25 cellular contexts compared by ENCODE assay signal in the genomic region with DNA sequence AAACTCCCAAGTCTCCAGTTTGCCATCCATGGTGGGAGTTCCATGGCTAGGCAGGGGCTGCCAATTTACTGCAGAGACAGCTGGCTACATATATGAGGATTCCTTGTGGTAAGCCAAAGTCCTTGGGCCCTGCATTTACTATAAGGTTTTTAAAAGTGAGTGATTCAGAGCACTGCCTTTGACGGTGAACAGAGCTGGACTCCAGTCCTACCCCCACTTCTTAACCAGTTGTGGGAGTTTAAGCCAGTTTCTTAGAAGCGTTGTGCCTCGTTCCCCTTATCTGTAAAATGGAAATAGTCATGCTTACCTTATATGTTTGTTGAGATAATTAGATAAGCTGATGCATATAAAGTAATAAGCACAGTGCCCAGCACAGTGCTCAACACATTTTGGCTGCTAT.
DNase-seq lines count a peak whose midpoint lies in the region; ATAC-seq, FAIRE-seq and TF ChIP-seq lines count a peak whose summit lies in the region.
"Had no signal": no experiment of that assay in that cellular context is flagged by ENCODE, and none has a peak within 500 bp of the region (broad histone marks: within the 10 kb centered on the region; RNA-seq: fewer than 3 reads in every experiment).

No MANE protein-coding gene starts in this region.

- POLR2A ChIA-PET in K562 (lab: Yijun Ruan, JAX) (interaction anchor here (0.6 to 1.4 kb wide), 3 partner anchors 9 to 23 kb away, joined by 3 to 5 read pairs (median 4); no protein-coding TSS in a partner anchor), HepG2 (lab: Yijun Ruan, JAX) (no interaction called here)

- H3K14ac ChIP-seq in trophoblast cell (ENCODE audit: low read length) = no peak overlapping the region

- no peak for DNase-seq in CD4-positive, CD25-positive, alpha-beta regulatory T cell
- DNase-seq in OCI-M1 (lab: John Stamatoyannopoulos, UW) (peak; percentile 48), K562 (ENCODE audit: extremely low read depth in 1 of 4, low spot score in 3 of 4) (peak in 2 of 4 experiments; percentile 38 to 39), trophoblast cell (no peak), HepG2 (ENCODE audit: low spot score) (no peak), NCI-H82 treated with DMSO at 0.1 percent for 48 hours (lab: John Stamatoyannopoulos, UW; ENCODE audit: unreplicated experiment) (no peak), 8988T (no peak), SKM-1 (lab: John Stamatoyannopoulos, UW; ENCODE audit: unreplicated experiment) (no peak)
- DNase-seq: ACHN; BE2C; C1 segment of cervical spinal cord; Caco-2; Calu3; CD4-positive, alpha-beta T cell; CD8-positive, alpha-beta T cell; DMS79 treated with DMSO at 0.1 percent for 48 hours; GF-D8 had no signal

- no peak overlapping the region for H3K27ac ChIP-seq in CD4-positive, CD25-positive, alpha-beta regulatory T cell (ENCODE audit: insufficient read depth, low read length, poor library complexity, severe bottlenecking)
- H3K27ac ChIP-seq in K562 (ENCODE audit: extremely low read depth, low read depth, low read length) = peak overlapping the region; percentile 24; the same call in 1 of the 3 replicates
- H3K27ac ChIP-seq in trophoblast cell (ENCODE audit: low read depth, low read length) = peak overlapping the region; percentile 3
- H3K27ac ChIP-seq in HepG2 (ENCODE audit: extremely low read length, insufficient read depth, low read length) = no peak overlapping the region
- H3K27ac ChIP-seq: 22Rv1, BLaER1 had no signal

- H2AFZ ChIP-seq in K562 (ENCODE audit: low read depth, low read length) (peak overlapping the region; percentile 68), trophoblast cell (ENCODE audit: insufficient read depth, low read length, poor library complexity) (no peak overlapping the region), HepG2 (ENCODE audit: low read length) (no peak overlapping the region)

- no TSS peak for BruUV-seq in K562 (replicated peaks; lab: Mats Ljungman, UMichigan)
- no TSS peak for BruUV-seq in HepG2 (replicated peaks; lab: Mats Ljungman, UMichigan)

- no peak overlapping the region for H3K18ac ChIP-seq in trophoblast cell (ENCODE audit: low read length)

- H3K4me2 ChIP-seq in K562 (ENCODE audit: insufficient read depth, low read length) = peak overlapping the region; percentile 34; the same call in 1 of the 2 replicates
- peak overlapping the region; percentile 1 for H3K4me2 ChIP-seq in trophoblast cell (ENCODE audit: low read length)
- no peak overlapping the region for H3K4me2 ChIP-seq in HepG2 (ENCODE audit: low read depth, low read length)
- H3K4me2 ChIP-seq: BLaER1 had no signal

- no peak overlapping the region for H4K12ac ChIP-seq in trophoblast cell (ENCODE audit: low read depth, low read length)

- intact Hi-C loops in K562 (cut with micrococcal nuclease) (no loop called here), HepG2 (cut with micrococcal nuclease; ENCODE audit: unreplicated experiment) (no loop called here)

- H2AK5ac ChIP-seq in trophoblast cell (ENCODE audit: low read length) = no peak overlapping the region

- CTCF ChIA-PET in K562 (lab: Yijun Ruan, JAX; ENCODE audit: low intra/inter-chr PET ratio) = no interaction called here
- CTCF ChIA-PET in HepG2 (lab: Yijun Ruan, JAX; ENCODE audit: low intra/inter-chr PET ratio, low total read pairs) = no interaction called here

- ATAC-seq in CD4-positive, CD25-positive, alpha-beta regulatory T cell (ENCODE audit: low read depth in 2 of 2) = no peak
- ATAC-seq in K562 (no peak), HepG2 (no peak)
- ATAC-seq: CD8-positive, alpha-beta T cell had no signal

- no peaks in the 10 kb centered on the region for H3K27me3 ChIP-seq in CD4-positive, CD25-positive, alpha-beta regulatory T cell (ENCODE audit: control insufficient read depth, insufficient read depth, low read length)
- H3K27me3 ChIP-seq in K562 (ENCODE audit: control insufficient read depth in 2 of 2, insufficient read depth in 2 of 2, low read length in 2 of 2) (no peaks in the 10 kb centered on the region), trophoblast cell (ENCODE audit: insufficient read depth, low read length) (no peaks in the 10 kb centered on the region), HepG2 (ENCODE audit: control insufficient read depth in 1 of 2, insufficient read depth in 2 of 2, low read length in 2 of 2) (no peaks in the 10 kb centered on the region)
- H3K27me3 ChIP-seq: BE2C, BLaER1 had no signal

- no peak for TF ChIP-seq RAD21 in K562 (CRISPR knock-in tag; conservative IDR thresholded peaks at IDR 0.05 in 1 of 2, IDR thresholded peaks at IDR 0.05 in 1 of 2)
- TF ChIP-seq RAD21 in HepG2 (CRISPR knock-in tag; IDR thresholded peaks at IDR 0.05) = no peak

- no peak overlapping the region for H2BK120ac ChIP-seq in trophoblast cell (ENCODE audit: insufficient read depth, low read length, poor library complexity)

- no peak overlapping the region for H3K4me3 Mint-ChIP-seq in CD4-positive, CD25-positive, alpha-beta regulatory T cell
- H3K4me3 Mint-ChIP-seq: CD14-positive monocyte; CD4-positive, alpha-beta T cell; CD8-positive, alpha-beta T cell had no signal

- H3K36me3 ChIP-seq in CD4-positive, CD25-positive, alpha-beta regulatory T cell (ENCODE audit: control insufficient read depth, insufficient read depth, low read length) = no peaks in the 10 kb centered on the region
- H3K36me3 ChIP-seq in K562 (ENCODE audit: control insufficient read depth, insufficient read depth, low read length) (no peaks in the 10 kb centered on the region), trophoblast cell (ENCODE audit: control insufficient read depth in 1 of 2, insufficient read depth in 2 of 2, low read length in 2 of 2) (no peaks in the 10 kb centered on the region), HepG2 (replicated peaks in 1 of 2; ENCODE audit: control insufficient read depth in 1 of 2, insufficient read depth in 2 of 2, low read length in 2 of 2) (no peaks in the 10 kb centered on the region)
- H3K36me3 ChIP-seq: BE2C, BLaER1 had no signal

- no peaks in the 10 kb centered on the region for H3K9me3 Mint-ChIP-seq in CD4-positive, CD25-positive, alpha-beta regulatory T cell
- H3K9me3 Mint-ChIP-seq: CD4-positive, alpha-beta T cell; CD8-positive, alpha-beta T cell had no signal

- H3K23ac ChIP-seq in trophoblast cell (ENCODE audit: low read length) = no peak overlapping the region

- H3K36me3 Mint-ChIP-seq in CD4-positive, CD25-positive, alpha-beta regulatory T cell = no peaks in the 10 kb centered on the region
- H3K36me3 Mint-ChIP-seq: CD8-positive, alpha-beta T cell had no signal

- 2% methylated on average over 3 of the region's 3 CpGs for WGBS in K562 (ENCODE audit: insufficient coverage, low coverage, missing lambda C conversion rate)
- WGBS in trophoblast cell (ENCODE audit: extremely low coverage, insufficient coverage, insufficient read length) = no CpG with 5 or more reads among the region's 3 CpGs
- 0% methylated on average over 3 of the region's 3 CpGs for WGBS in HepG2 (ENCODE audit: low lambda C conversion rate)

- H4K91ac ChIP-seq in trophoblast cell (ENCODE audit: low read depth, low read length) = no peak overlapping the region

- peaks cover 0 to 14% (median 6%) of the 10 kb centered on the region in 4 donors for H3K4me1 Mint-ChIP-seq in CD4-positive, CD25-positive, alpha-beta regulatory T cell

- H3K9ac ChIP-seq in K562 (ENCODE audit: insufficient read depth in 1 of 2, low read depth in 2 of 2, low read length in 2 of 2) (no peak overlapping the region), trophoblast cell (ENCODE audit: low read length) (no peak overlapping the region), HepG2 (ENCODE audit: insufficient read depth, low read depth, low read length) (no peak overlapping the region)
- H3K9ac ChIP-seq: BLaER1 had no signal

- in situ Hi-C loops in K562 (cut with MboI) (no loop called here), HepG2 (cut with HindIII; ENCODE audit: extremely low pct_ligation_motif_present, low pct_unique_long_range_greater_than_20kb) (no loop called here)

- H3K4me1 ChIP-seq in CD4-positive, CD25-positive, alpha-beta regulatory T cell (ENCODE audit: control insufficient read depth, insufficient read depth, low read length, poor library complexity, severe bottlenecking) = peaks cover 3% of the 10 kb centered on the region
- peaks cover 8 to 33% of the 10 kb centered on the region in 2 experiments for H3K4me1 ChIP-seq in K562 (replicated peaks in 1 of 2; ENCODE audit: control insufficient read depth in 2 of 2, insufficient read depth in 2 of 2, low read length in 2 of 2)
- peaks cover 11 to 17% of the 10 kb centered on the region in 2 experiments for H3K4me1 ChIP-seq in trophoblast cell (ENCODE audit: control insufficient read depth in 1 of 2, insufficient read depth in 2 of 2, low read length in 2 of 2)
- H3K4me1 ChIP-seq in HepG2 (ENCODE audit: insufficient read depth, low read length) = peaks cover 32% of the 10 kb centered on the region

- TF ChIP-seq CTCF in K562 (IDR thresholded peaks at IDR 0.05 in 2 of 3, conservative IDR thresholded peaks at IDR 0.05 in 1 of 3; ENCODE audit: insufficient read depth in 2 of 3, low read depth in 1 of 3, low read length in 3 of 3) = no peak
- TF ChIP-seq CTCF in HepG2 (CRISPR knock-in tag; IDR thresholded peaks at IDR 0.05) = no peak

- H3K27ac Mint-ChIP-seq in CD4-positive, CD25-positive, alpha-beta regulatory T cell = peak overlapping the region; percentile 30 to 55 (median 41)
- H3K27ac Mint-ChIP-seq: CD4-positive, alpha-beta T cell; CD8-positive, alpha-beta T cell had no signal

- no peak overlapping the region for H4K8ac ChIP-seq in trophoblast cell (ENCODE audit: low read depth, low read length)

- no peaks in the 10 kb centered on the region for H4K20me1 ChIP-seq in K562 (replicated peaks; ENCODE audit: control insufficient read depth, insufficient read depth, low read length)
- H4K20me1 ChIP-seq in HepG2 (ENCODE audit: insufficient read depth, low read length) = no peaks in the 10 kb centered on the region
- H4K20me1 ChIP-seq: BLaER1 had no signal

- H3K4me3 ChIP-seq in CD4-positive, CD25-positive, alpha-beta regulatory T cell (ENCODE audit: low read depth, low read length) = no peak overlapping the region
- H3K4me3 ChIP-seq in K562 (no peak overlapping the region), trophoblast cell (ENCODE audit: low read depth, low read length) (no peak overlapping the region), HepG2 (replicated peaks in 1 of 3; ENCODE audit: insufficient read depth in 1 of 3, low read depth in 2 of 3, low read length in 3 of 3) (no peak overlapping the region)
- H3K4me3 ChIP-seq: BLaER1 had no signal

- no peaks in the 10 kb centered on the region for H3K9me3 ChIP-seq in CD4-positive, CD25-positive, alpha-beta regulatory T cell (ENCODE audit: control insufficient read depth in 2 of 2, low read length in 2 of 2)
- H3K9me3 ChIP-seq in K562 (replicated peaks; ENCODE audit: control insufficient read depth, insufficient read depth, low read depth, low read length) (no peaks in the 10 kb centered on the region), trophoblast cell (ENCODE audit: insufficient read depth, low read depth, low read length) (no peaks in the 10 kb centered on the region), HepG2 (ENCODE audit: low read length) (no peaks in the 10 kb centered on the region)
- H3K9me3 ChIP-seq: BE2C, BLaER1, Caco-2 had no signal

- no peaks in the 10 kb centered on the region for H3K79me2 ChIP-seq in K562 (ENCODE audit: control insufficient read depth, insufficient read depth, low read length)
- no peaks in the 10 kb centered on the region for H3K79me2 ChIP-seq in trophoblast cell (ENCODE audit: control insufficient read depth, insufficient read depth, low read length, poor library complexity)
- no peaks in the 10 kb centered on the region for H3K79me2 ChIP-seq in HepG2 (ENCODE audit: insufficient read depth, low read length)

- H3K4ac ChIP-seq in trophoblast cell (ENCODE audit: low read depth, low read length) = no peak overlapping the region

- H3K79me1 ChIP-seq in trophoblast cell (ENCODE audit: low read length) = peaks cover 11% of the 10 kb centered on the region

- H2BK5ac ChIP-seq in trophoblast cell (ENCODE audit: low read depth, low read length, poor library complexity) = no peak overlapping the region

- TF ChIP-seq EP300 in K562 (IDR thresholded peaks at IDR 0.05; ENCODE audit: low read length) (no peak), HepG2 (IDR thresholded peaks at IDR 0.05; ENCODE audit: low read depth in 2 of 2, low read length in 2 of 2) (no peak), HepG2 (CRISPR knock-in tag; IDR thresholded peaks at IDR 0.05; ENCODE audit: borderline replicate concordance) (no peak)

- H2BK12ac ChIP-seq in trophoblast cell (ENCODE audit: low read length) = no peak overlapping the region

- FAIRE-seq in K562 (lab: Jason Lieb, UNC) (no peak), HepG2 (lab: Jason Lieb, UNC) (no peak)
- FAIRE-seq: A204.1, D721Med, G401.6, GM12891, GM19239 had no signal

- peaks cover 3% of the 10 kb centered on the region for H3K9me1 ChIP-seq in K562 (ENCODE audit: control insufficient read depth, insufficient read depth, low read length)

- peaks cover 4% of the 10 kb centered on the region for H3K27me3 Mint-ChIP-seq in CD4-positive, CD25-positive, alpha-beta regulatory T cell
- H3K27me3 Mint-ChIP-seq: CD4-positive, alpha-beta T cell had no signal

- no peak for TF ChIP-seq POLR2A in K562 (conservative IDR thresholded peaks at IDR 0.05)
- TF ChIP-seq POLR2A in HepG2 (IDR thresholded peaks at IDR 0.05; ENCODE audit: insufficient read depth in 1 of 2, low read depth in 2 of 2, low read length in 2 of 2) = no peak

Comparison
In these comparisons a context has a peak if more than half of its experiments do, and no peak if none do; other contexts are left out.
1. H3K27ac ChIP-seq: peak in K562 (single experiment) and trophoblast cell (single experiment); none in CD4-positive, CD25-positive, alpha-beta regulatory T cell (single experiment) and HepG2 (single experiment).